ENCODE assay signal across 8 cellular contexts in genomic region chrX:281166-281999, GRCh38. TPM values are rescaled to one million over a fixed set of nuclear protein-coding genes. Genes with fewer than 3 reads are reported as not detected.
DNase-seq lines count a peak whose midpoint lies in the region; TF ChIP-seq lines count a peak whose summit lies in the region.

TSS of gene PLCXD1 (plus strand) at chrX:281381. CDS start at chrX:284188, 2,807 bp downstream.

- H3K4me1 ChIP-seq in HUES48 (ENCODE audit: control insufficient read depth, insufficient read depth, low read length): peaks cover 6% of the 10 kb centered on the region
- no peaks in the 10 kb centered on the region for H3K4me1 ChIP-seq in breast epithelium
- H3K4me1 ChIP-seq in thymus (ENCODE audit: control insufficient read depth, insufficient read depth, low read length): peaks cover 2% of the 10 kb centered on the region

- H3K36me3 Mint-ChIP-seq in Calu3 (ENCODE audit: insufficient read depth, unreplicated experiment): peaks cover 10% of the 10 kb centered on the region

- no peak for DNase-seq in Calu3
- DNase-seq in breast epithelium (ENCODE audit: low spot score in 2 of 2): no peak
- peak; percentile 13 for DNase-seq in kidney tubule cell (ENCODE audit: low spot score)
- DNase-seq in NCI-H82 treated with DMSO at 0.1 percent for 48 hours (lab: John Stamatoyannopoulos, UW; ENCODE audit: unreplicated experiment): no peak
- DNase-seq in AML-193 (lab: John Stamatoyannopoulos, UW): no peak
- no peak for DNase-seq in stimulated activated CD4-positive, alpha-beta T cell treated with anti-CD3 and anti-CD28 coated beads, Interleukin-4, amount 100 ng/mL, for 1 hour

- TF ChIP-seq CTCF in Calu3 (IDR thresholded peaks at IDR 0.05; ENCODE audit: unreplicated experiment) (no peak), breast epithelium (IDR thresholded peaks at IDR 0.05) (no peak)

- intact Hi-C loops in Calu3 (cut with micrococcal nuclease; ENCODE audit: unreplicated experiment): no loop called here
- intact Hi-C loops in breast epithelium (cut with DNase I; ENCODE audit: low total_unique reads): no loop called here

- TF ChIP-seq POLR2A in breast epithelium (IDR thresholded peaks at IDR 0.05): no peak

- H3K4me1 Mint-ChIP-seq in Calu3 (ENCODE audit: low read depth, unreplicated experiment): peaks cover 13% of the 10 kb centered on the region

- BruUV-seq in Calu3 (replicated peaks; lab: Mats Ljungman, UMichigan): no TSS peak

- no peaks in the 10 kb centered on the region for H3K9me3 ChIP-seq in HUES48 (ENCODE audit: control insufficient read depth, insufficient read depth, low read length)
- H3K9me3 ChIP-seq in breast epithelium: no peaks in the 10 kb centered on the region
- H3K9me3 ChIP-seq in thymus (ENCODE audit: control insufficient read depth): no peaks in the 10 kb centered on the region

- H3K9ac ChIP-seq in HUES48 (ENCODE audit: low read depth, low read length): peak within 1 kb of the TSS; percentile 69

- H3K4me3 Mint-ChIP-seq in Calu3 (ENCODE audit: low read depth, unreplicated experiment): no peak within 1 kb of the TSS

- H3K36me3 ChIP-seq in HUES48 (ENCODE audit: control insufficient read depth, insufficient read depth, low read length) (peaks cover 31% of the 10 kb centered on the region), breast epithelium (no peaks in the 10 kb centered on the region), thymus (ENCODE audit: control insufficient read depth, insufficient read depth) (peaks cover 4% of the 10 kb centered on the region)

- H3K4me3 ChIP-seq in HUES48 (ENCODE audit: low read depth, low read length) (peak within 1 kb of the TSS; percentile 71), breast epithelium (peak within 1 kb of the TSS in 2 of 3 donors; percentile 35 to 52), thymus (ENCODE audit: low read length) (peak within 1 kb of the TSS; percentile 25)

- 52% methylated on average over 25 of the region's 25 CpGs for WGBS in thymus

- CTCF ChIA-PET in Calu3 (lab: Charles Lee): no interaction called here

- no peak within 1 kb of the TSS for H3K27ac Mint-ChIP-seq in Calu3 (ENCODE audit: unreplicated experiment)

- no peaks in the 10 kb centered on the region for H3K27me3 Mint-ChIP-seq in Calu3 (ENCODE audit: unreplicated experiment)

- H3K9me3 Mint-ChIP-seq in Calu3 (ENCODE audit: low read depth, unreplicated experiment): no peaks in the 10 kb centered on the region

- peak within 1 kb of the TSS; percentile 95 for H3K27ac ChIP-seq in HUES48 (ENCODE audit: low read depth, low read length)
- H3K27ac ChIP-seq in breast epithelium: peak within 1 kb of the TSS in 1 of 2 donors; percentile 44
- peak within 1 kb of the TSS; percentile 79 for H3K27ac ChIP-seq in thymus (ENCODE audit: low read depth)

- no peaks in the 10 kb centered on the region for H3K27me3 ChIP-seq in HUES48 (ENCODE audit: control insufficient read depth, insufficient read depth, low read length)
- H3K27me3 ChIP-seq in breast epithelium: no peaks in the 10 kb centered on the region
- peaks cover 7% of the 10 kb centered on the region for H3K27me3 ChIP-seq in thymus (ENCODE audit: control insufficient read depth, insufficient read depth)

RNA-seq across cellular contexts. Expression of gene PLCXD1, which starts in this region (rescaled TPM):
- total RNA-seq in Calu3 (2022) (19.1 and 23.2 TPM in 2 replicates), breast epithelium (10 to 100 TPM; 10.5 to 15.5 (median 12.3) TPM)
- 11.7 TPM for polyA plus RNA-seq in thymus
